ENCODE assay signal across 11 cellular contexts in genomic region chr20:10502098-10502526, GRCh38.
DNase-seq lines count a peak whose midpoint lies in the region; ATAC-seq and TF ChIP-seq lines count a peak whose summit lies in the region.
"Had no signal": no experiment of that assay in that cellular context is flagged by ENCODE, and none has a peak within 500 bp of the region (broad histone marks: within the 10 kb centered on the region; RNA-seq: fewer than 3 reads in every experiment).

No MANE protein-coding gene starts in this region.

- peak overlapping the region in 3 of 4 donors; percentile 2 to 34 (median 3) for H3K4me3 ChIP-seq in esophagus squamous epithelium

- H3K4me3 Mint-ChIP-seq in WTC11, result no peak overlapping the region
- H3K4me3 Mint-ChIP-seq: memory B cell had no signal

- H3K27ac Mint-ChIP-seq in WTC11, result peak overlapping the region; percentile 96
- H3K27ac Mint-ChIP-seq: memory B cell had no signal

- intact Hi-C loops in esophagus squamous epithelium (cut with DNase I), result no loop called here

- no peaks in the 10 kb centered on the region for H3K36me3 ChIP-seq in esophagus squamous epithelium

- CTCF ChIA-PET in WTC11 (lab: Charles Lee) (no interaction called here), RWPE1 (lab: Yijun Ruan, JAX) (no interaction called here)

- POLR2A ChIA-PET in WTC11 (lab: Charles Lee) (no interaction called here), RWPE1 (lab: Yijun Ruan, JAX; ENCODE audit: low non-redundant PET) (no interaction called here)

- peaks cover 31 to 58% (median 37%) of the 10 kb centered on the region in 3 donors for H3K4me1 ChIP-seq in esophagus squamous epithelium

- no peaks in the 10 kb centered on the region for H3K27me3 Mint-ChIP-seq in WTC11 (ENCODE audit: low read depth)
- H3K27me3 Mint-ChIP-seq: memory B cell had no signal

- TF ChIP-seq CTCF in WTC11 (IDR thresholded peaks at IDR 0.05) (no peak), esophagus squamous epithelium (IDR thresholded peaks at IDR 0.05) (no peak), RWPE1 (conservative IDR thresholded peaks at IDR 0.05; ENCODE audit: low read depth) (no peak)

- peak; percentile 29; the same call in 1 of the 2 replicates for ATAC-seq in WTC11
- no peak for ATAC-seq in GM19467 (IDR thresholded peaks at IDR 0.05; ENCODE audit: unreplicated experiment)

- peak; percentile 4 for DNase-seq in stimulated activated CD4-positive, alpha-beta T cell treated with anti-CD3 and anti-CD28 coated beads, Interleukin-1b, Interleukin-23, amount 100 ng/mL, for 48 hours
- no peak for DNase-seq in stimulated activated CD4-positive, alpha-beta T cell treated with anti-CD3 and anti-CD28 coated beads, Interleukin-12 subunit alpha, Interleukin-12 subunit beta, amount 100 ng/mL, for 4 hours
- DNase-seq in WTC11 (ENCODE audit: low spot score), result no peak
- DNase-seq in esophagus squamous epithelium (lab: John Stamatoyannopoulos, UW), result no peak
- DNase-seq in RWPE1 (ENCODE audit: low spot score), result no peak
- DNase-seq in nucleus accumbens (lab: John Stamatoyannopoulos, UW), result no peak
- no peak for DNase-seq in NCI-H187 treated with DMSO at 0.1 percent for 48 hours (lab: John Stamatoyannopoulos, UW)
- DNase-seq: MM.1S had no signal

- no peaks in the 10 kb centered on the region for H3K9me3 ChIP-seq in esophagus squamous epithelium

- H3K9me3 Mint-ChIP-seq in WTC11, result no peaks in the 10 kb centered on the region
- H3K9me3 Mint-ChIP-seq: memory B cell had no signal

- H3K27me3 ChIP-seq in esophagus squamous epithelium, result no peaks in the 10 kb centered on the region

- peaks cover 53% of the 10 kb centered on the region for H3K4me1 Mint-ChIP-seq in WTC11

- WGBS in esophagus squamous epithelium, 2 donors, result 78 to 86% methylated on average over 3 to 5 of the region's 5 CpGs

- H3K36me3 Mint-ChIP-seq in WTC11, result no peaks in the 10 kb centered on the region

- no peak for TF ChIP-seq POLR2A in esophagus squamous epithelium (IDR thresholded peaks at IDR 0.05)

- H3K27ac ChIP-seq in esophagus squamous epithelium (peak overlapping the region in 3 of 4 donors; percentile 29 to 66 (median 61)), RWPE1 (no peak overlapping the region)
- H3K27ac ChIP-seq: C4-2B had no signal

TF ChIP-seq in WTC11, 78 proteins besides CTCF, POLR2A, EP300 and RAD21:
- TF ChIP-seq JUN (CRISPR knock-in tag; IDR thresholded peaks at IDR 0.05), result no peak
TF ChIP-seq in WTC11: peak in this region for 0.
